14 cellular contexts compared by ENCODE assay signal in genomic region chr17:41549596-41550039, GRCh38. TPM values are rescaled to one million over a fixed set of nuclear protein-coding genes. Genes with fewer than 3 reads are reported as not detected.
A peak's percentile ranks its signal among the peaks of the same experiment; 100 is the strongest.
DNase-seq lines count a peak whose midpoint lies in the region; ATAC-seq and TF ChIP-seq lines count a peak whose summit lies in the region.
"Had no signal": no experiment of that assay in that cellular context is flagged by ENCODE, and none has a peak within 500 bp of the region (broad histone marks: within the 10 kb centered on the region; RNA-seq: fewer than 3 reads in every experiment).

No MANE protein-coding gene starts in this region.

- H3K4me3 ChIP-seq in uterus: no peak overlapping the region

- H3K27me3 ChIP-seq in uterus: no peaks in the 10 kb centered on the region

- TF ChIP-seq CTCF in chondrocyte (IDR thresholded peaks at IDR 0.05): no peak
- TF ChIP-seq CTCF in uterus (IDR thresholded peaks at IDR 0.05): no peak
- TF ChIP-seq CTCF in GM20000 (IDR thresholded peaks at IDR 0.05; ENCODE audit: extremely low read depth, missing control alignments): no peak

- H3K9me3 Mint-ChIP-seq in activated naive CD8-positive, alpha-beta T cell treated with anti-CD3 and anti-CD28 coated beads, Interleukin-2, amount 10 ng/mL, durations not matched to agents 7 days and 5 days: peaks cover 2% of the 10 kb centered on the region
- peaks cover 4% of the 10 kb centered on the region for H3K9me3 Mint-ChIP-seq in activated naive CD8-positive, alpha-beta T cell treated with anti-CD3 and anti-CD28 coated beads for 36 hours
- H3K9me3 Mint-ChIP-seq in chondrocyte (ENCODE audit: low read depth): peaks cover 8% of the 10 kb centered on the region

- H3K27ac ChIP-seq in uterus: peak overlapping the region; percentile 85 to 89

- peak overlapping the region; percentile 81 for H3K27ac Mint-ChIP-seq in activated naive CD8-positive, alpha-beta T cell treated with anti-CD3 and anti-CD28 coated beads, Interleukin-2, amount 10 ng/mL, durations not matched to agents 7 days and 5 days
- no peak overlapping the region for H3K27ac Mint-ChIP-seq in activated naive CD8-positive, alpha-beta T cell treated with anti-CD3 and anti-CD28 coated beads for 36 hours
- peak overlapping the region; percentile 74 for H3K27ac Mint-ChIP-seq in chondrocyte (ENCODE audit: unreplicated experiment)

- no peak for ATAC-seq in activated naive CD8-positive, alpha-beta T cell treated with anti-CD3 and anti-CD28 coated beads, Interleukin-2, amount 10 ng/mL, durations not matched to agents 7 days and 5 days (ENCODE audit: low read depth)
- ATAC-seq in HG03520 (IDR thresholded peaks at IDR 0.05; ENCODE audit: unreplicated experiment) (no peak), GM19452 (IDR thresholded peaks at IDR 0.05; ENCODE audit: unreplicated experiment) (no peak)

- H3K4me3 Mint-ChIP-seq in activated naive CD8-positive, alpha-beta T cell treated with anti-CD3 and anti-CD28 coated beads, Interleukin-2, amount 10 ng/mL, durations not matched to agents 7 days and 5 days: peak overlapping the region; percentile 70
- no peak overlapping the region for H3K4me3 Mint-ChIP-seq in activated naive CD8-positive, alpha-beta T cell treated with anti-CD3 and anti-CD28 coated beads for 36 hours
- H3K4me3 Mint-ChIP-seq in chondrocyte (ENCODE audit: unreplicated experiment): no peak overlapping the region

- peaks cover 14% of the 10 kb centered on the region for H3K4me1 Mint-ChIP-seq in activated naive CD8-positive, alpha-beta T cell treated with anti-CD3 and anti-CD28 coated beads, Interleukin-2, amount 10 ng/mL, durations not matched to agents 7 days and 5 days
- peaks cover 14% of the 10 kb centered on the region for H3K4me1 Mint-ChIP-seq in activated naive CD8-positive, alpha-beta T cell treated with anti-CD3 and anti-CD28 coated beads for 36 hours
- H3K4me1 Mint-ChIP-seq in chondrocyte (ENCODE audit: low read depth): peaks cover 42% of the 10 kb centered on the region

- H3K36me3 Mint-ChIP-seq in activated naive CD8-positive, alpha-beta T cell treated with anti-CD3 and anti-CD28 coated beads, Interleukin-2, amount 10 ng/mL, durations not matched to agents 7 days and 5 days: no peaks in the 10 kb centered on the region
- H3K36me3 Mint-ChIP-seq in activated naive CD8-positive, alpha-beta T cell treated with anti-CD3 and anti-CD28 coated beads for 36 hours: no peaks in the 10 kb centered on the region
- H3K36me3 Mint-ChIP-seq in chondrocyte (ENCODE audit: low read depth): peaks cover 9% of the 10 kb centered on the region

- no peak for DNase-seq in activated naive CD8-positive, alpha-beta T cell treated with anti-CD3 and anti-CD28 coated beads, Interleukin-2, amount 10 ng/mL, durations not matched to agents 7 days and 5 days
- DNase-seq in activated naive CD8-positive, alpha-beta T cell treated with anti-CD3 and anti-CD28 coated beads for 36 hours: no peak
- DNase-seq in chondrocyte (ENCODE audit: low spot score): no peak
- peak; percentile 61 for DNase-seq in mucosa of gallbladder (ENCODE audit: low spot score)
- peak in 1 of 2 donors; percentile 40 for DNase-seq in uterus
- DNase-seq in GM20000 (ENCODE audit: low spot score): no peak
- DNase-seq: cortex of kidney had no signal

- H3K27me3 Mint-ChIP-seq in activated naive CD8-positive, alpha-beta T cell treated with anti-CD3 and anti-CD28 coated beads, Interleukin-2, amount 10 ng/mL, durations not matched to agents 7 days and 5 days: peaks cover 6% of the 10 kb centered on the region
- peaks cover 16% of the 10 kb centered on the region for H3K27me3 Mint-ChIP-seq in activated naive CD8-positive, alpha-beta T cell treated with anti-CD3 and anti-CD28 coated beads for 36 hours
- H3K27me3 Mint-ChIP-seq in chondrocyte (ENCODE audit: low read depth): no peaks in the 10 kb centered on the region

- H3K9me3 ChIP-seq in uterus: no peaks in the 10 kb centered on the region

- intact Hi-C loops in uterus (cut with DNase I; ENCODE audit: low total_unique reads): loop anchor here (5.0 kb wide), 1 partner anchor 98 kb away; no protein-coding TSS in a partner anchor

- peaks cover 0 to 9% of the 10 kb centered on the region in 2 donors for H3K4me1 ChIP-seq in uterus

- no peaks in the 10 kb centered on the region for H3K36me3 ChIP-seq in uterus
- H3K36me3 ChIP-seq: heart left ventricle had no signal

- no peak for TF ChIP-seq POLR2A in uterus (IDR thresholded peaks at IDR 0.05)

- POLR2A ChIA-PET in activated naive CD8-positive, alpha-beta T cell treated with anti-CD3 and anti-CD28 coated beads, Interleukin-2, amount 10 ng/mL, durations not matched to agents 7 days and 5 days (lab: Charles Lee): interaction anchor here (1.0 to 2.3 kb wide), 4 partner anchors 99 to 139 kb away, joined by 3 to 11 read pairs (median 4); partner anchors contain the start of gene EIF1

RNA-seq across cellular contexts. Expression of gene KRT19, which starts 21.5 kb away (rescaled TPM):
- not detected for total RNA-seq in activated naive CD8-positive, alpha-beta T cell treated with anti-CD3 and anti-CD28 coated beads, Interleukin-2, amount 10 ng/mL, durations not matched to agents 7 days and 5 days
- total RNA-seq in activated naive CD8-positive, alpha-beta T cell treated with anti-CD3 and anti-CD28 coated beads for 36 hours: not detected
- 1.3 to 1.7 TPM in 2 of 3 replicates, not detected in the other for total RNA-seq in chondrocyte
- total RNA-seq in mucosa of gallbladder: 1,522 TPM
- total RNA-seq in uterus: 100 to 1,000 TPM in 2 of 4 donors, 10 to 100 TPM in 1, under 1 TPM in 1; 0.88 to 120 (median 77.2) TPM

RNA-seq across cellular contexts. Expression of gene KRT9, which starts 22.2 kb away (rescaled TPM):
- total RNA-seq in activated naive CD8-positive, alpha-beta T cell treated with anti-CD3 and anti-CD28 coated beads, Interleukin-2, amount 10 ng/mL, durations not matched to agents 7 days and 5 days: not detected
- not detected for total RNA-seq in activated naive CD8-positive, alpha-beta T cell treated with anti-CD3 and anti-CD28 coated beads for 36 hours
- total RNA-seq in chondrocyte (not detected in 3 replicates), mucosa of gallbladder (not detected), uterus (under 1 TPM in 1 of 4 donors, not detected in 3; 0.21 TPM)
- total RNA-seq: A172, Daoy, heart left ventricle, neural crest cell, temporal lobe had no signal

RNA-seq across cellular contexts. Expression of gene KRT15, which starts 30.9 kb away (rescaled TPM):
- not detected for total RNA-seq in activated naive CD8-positive, alpha-beta T cell treated with anti-CD3 and anti-CD28 coated beads, Interleukin-2, amount 10 ng/mL, durations not matched to agents 7 days and 5 days
- not detected for total RNA-seq in activated naive CD8-positive, alpha-beta T cell treated with anti-CD3 and anti-CD28 coated beads for 36 hours
- total RNA-seq in chondrocyte (not detected in 3 replicates), mucosa of gallbladder (5.6 TPM), uterus (10 to 100 TPM in 1 of 4 donors, 1 to 10 TPM in 1, under 1 TPM in 1, not detected in 1; 0.41 to 11.5 (median 1.6) TPM)
- total RNA-seq: neural crest cell had no signal

RNA-seq across cellular contexts. Expression of gene KRT14, which starts 37.1 kb away (rescaled TPM):
- total RNA-seq in activated naive CD8-positive, alpha-beta T cell treated with anti-CD3 and anti-CD28 coated beads, Interleukin-2, amount 10 ng/mL, durations not matched to agents 7 days and 5 days: not detected
- not detected for total RNA-seq in activated naive CD8-positive, alpha-beta T cell treated with anti-CD3 and anti-CD28 coated beads for 36 hours
- 0.23 to 0.94 TPM (median 0.32 TPM) in 3 replicates for total RNA-seq in chondrocyte
- 0.20 TPM for total RNA-seq in mucosa of gallbladder
- under 1 TPM in 2 of 4 donors, not detected in 2; 0.52 to 0.90 TPM for total RNA-seq in uterus
- total RNA-seq: A172, neural crest cell had no signal

RNA-seq across cellular contexts. Expression of gene KRT13, which starts 44.2 kb away (rescaled TPM):
- total RNA-seq in activated naive CD8-positive, alpha-beta T cell treated with anti-CD3 and anti-CD28 coated beads, Interleukin-2, amount 10 ng/mL, durations not matched to agents 7 days and 5 days: not detected
- total RNA-seq in activated naive CD8-positive, alpha-beta T cell treated with anti-CD3 and anti-CD28 coated beads for 36 hours: not detected
- total RNA-seq in chondrocyte (not detected in 3 replicates), mucosa of gallbladder (0.40 TPM), uterus (1 to 10 TPM; 1.5 to 6.4 (median 3.0) TPM)
- total RNA-seq: Daoy, neural crest cell, temporal lobe had no signal

Comparison
In these comparisons a context has a peak if more than half of its experiments do, and no peak if none do; other contexts are left out.
1. RNA of gene KRT19, which starts 21.5 kb away (total RNA-seq): 1,522 TPM in mucosa of gallbladder (single experiment); 0.88 to 120 TPM in uterus, 1.3 to 1.7 TPM in chondrocyte, not detected in activated naive CD8-positive, alpha-beta T cell treated with anti-CD3 and anti-CD28 coated beads for 36 hours and not detected in activated naive CD8-positive, alpha-beta T cell treated with anti-CD3 and anti-CD28 coated beads, Interleukin-2, amount 10 ng/mL, durations not matched to agents 7 days and 5 days; every median in the first group is over 10 times any median in the second.